In the genomic region with DNA sequence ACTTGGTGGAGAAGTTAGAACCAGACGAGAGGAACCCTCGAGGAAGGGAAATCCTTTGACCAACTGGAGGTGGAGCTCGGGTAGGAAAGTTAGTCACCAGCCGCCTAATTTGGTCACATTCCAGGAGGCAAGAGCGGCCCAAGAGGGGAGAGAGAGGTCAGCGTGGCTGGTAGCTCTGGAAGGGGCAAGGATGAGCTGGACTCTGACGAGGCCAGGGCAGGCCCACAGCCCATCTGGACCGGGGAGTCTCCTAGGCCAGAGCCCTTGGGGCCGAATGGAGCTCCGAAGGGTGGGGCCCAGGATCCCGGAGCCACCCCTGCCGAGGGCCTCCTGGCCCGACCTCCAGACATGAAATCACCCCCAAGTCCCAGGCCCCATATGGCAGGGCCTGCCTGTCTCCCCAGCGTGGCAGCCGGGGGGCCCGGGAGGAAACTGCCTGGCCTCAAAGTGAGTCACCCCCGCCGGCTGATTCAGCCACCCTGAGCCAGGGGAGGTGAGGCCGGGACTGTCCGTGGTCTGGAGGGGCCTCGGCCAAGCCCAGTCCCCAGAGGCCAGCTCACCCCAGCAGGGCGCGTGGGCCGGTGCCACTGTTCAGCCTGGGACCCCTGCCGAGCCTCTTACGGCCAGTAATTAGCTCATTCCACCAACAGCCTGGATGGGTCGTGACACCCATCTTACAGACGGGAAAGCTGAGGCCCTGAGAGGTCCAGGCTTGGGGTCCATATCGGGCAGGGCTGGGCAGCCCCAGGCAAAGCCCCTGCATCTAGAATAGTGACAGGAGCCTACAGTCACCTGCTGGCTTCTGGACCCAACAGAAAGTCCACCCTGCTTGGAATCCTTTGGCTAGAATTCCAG, we compare ENCODE assay signal across 1 cellular context.
TF ChIP-seq lines count a peak whose summit lies in the region.

No MANE protein-coding gene starts in this region.

TF ChIP-seq in HepG2, 621 proteins besides CTCF, POLR2A, EP300 and RAD21 (continued from another document):
- TF ChIP-seq, protein P1, sequence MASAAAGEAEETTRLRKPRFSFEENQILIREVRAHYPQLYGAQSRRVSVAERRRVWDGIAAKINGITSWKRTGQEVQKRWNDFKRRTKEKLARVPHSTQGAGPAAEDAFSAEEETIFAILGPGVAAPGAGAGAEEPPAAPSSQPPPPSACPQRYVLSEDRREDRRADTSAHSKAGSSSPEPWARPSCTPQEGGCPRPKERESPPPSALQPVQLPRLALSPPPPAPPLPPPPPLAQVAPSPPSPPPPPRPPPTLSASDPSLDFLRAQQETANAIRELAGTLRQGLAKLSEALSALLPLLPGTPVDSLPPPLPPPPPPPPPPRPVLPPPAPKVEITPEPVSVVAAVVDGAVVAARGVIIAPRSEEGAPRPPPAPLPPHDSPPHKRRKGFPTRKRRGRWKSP (CRISPR knock-in tag; IDR thresholded peaks at IDR 0.05): no peak
